8 cellular contexts compared by ENCODE assay signal in genomic region chr11:72112541-72113136, GRCh38. TPM values are rescaled to one million over a fixed set of nuclear protein-coding genes. Genes with fewer than 3 reads are reported as not detected.
A peak's percentile ranks its signal among the peaks of the same experiment; 100 is the strongest.
DNase-seq lines count a peak whose midpoint lies in the region; ATAC-seq and FAIRE-seq lines count a peak whose summit lies in the region.

ANAPC15 (minus strand) TSS chr11:72112695; CDS start chr11:72111276, 1,419 bp downstream.

- CTCF ChIA-PET in activated CD8-positive, alpha-beta memory T cell treated with anti-CD3 and anti-CD28 coated beads, Interleukin-2, amount 10 ng/mL, durations not matched to agents 7 days and 5 days (lab: Charles Lee) = interaction anchor here (0.6 to 2.8 kb wide), 13 partner anchors 10 to 318 kb away, joined by 3 to 11 read pairs (median 4); no protein-coding TSS in a partner anchor

- peak within 1 kb of the TSS; percentile 60 for H3K4ac ChIP-seq in mesendoderm (ENCODE audit: low read depth, low read length)

- H3K79me1 ChIP-seq in mesendoderm (ENCODE audit: low read length) = no peaks in the 10 kb centered on the region

- peak within 1 kb of the TSS; percentile 88 for H4K8ac ChIP-seq in mesendoderm (ENCODE audit: low read depth, low read length)

- H3K4me3 ChIP-seq in endocrine pancreas (ENCODE audit: control insufficient read depth, insufficient read depth, low read length) (peak within 1 kb of the TSS; percentile 60), mesendoderm (ENCODE audit: low read length) (peak within 1 kb of the TSS; percentile 67)

- H3K9me3 ChIP-seq in endocrine pancreas (ENCODE audit: control insufficient read depth, low read length) = no peaks in the 10 kb centered on the region

- FAIRE-seq in HTR-8/SVneo (lab: Jason Lieb, UNC) = peak; percentile 96

- H3K36me3 Mint-ChIP-seq in activated CD8-positive, alpha-beta memory T cell treated with anti-CD3 and anti-CD28 coated beads, Interleukin-2, amount 10 ng/mL, durations not matched to agents 7 days and 5 days = peaks cover 2% of the 10 kb centered on the region

- DNase-seq in COLO668 (lab: John Stamatoyannopoulos, UW; ENCODE audit: unreplicated experiment) (peak; percentile 93), HTR-8/SVneo (ENCODE audit: insufficient read length, low spot score) (peak; percentile 97), NOMO-1 treated with dmso at 0.1 percent for 144 hours (lab: John Stamatoyannopoulos, UW; ENCODE audit: unreplicated experiment) (peak; percentile 97), mesendoderm (peak; percentile 100)
- DNase-seq in activated CD8-positive, alpha-beta memory T cell treated with anti-CD3 and anti-CD28 coated beads, Interleukin-2, amount 10 ng/mL, durations not matched to agents 7 days and 5 days = peak; percentile 100
- DNase-seq in stimulated activated CD8-positive, alpha-beta memory T cell treated with anti-CD3 and anti-CD28 coated beads, Interleukin-15, amount 100 ng/mL, for 1 hour (ENCODE audit: low read depth) = peak; percentile 99

- peak within 1 kb of the TSS; percentile 92 for H3K18ac ChIP-seq in mesendoderm (ENCODE audit: low read length)

- H3K27me3 ChIP-seq in endocrine pancreas (ENCODE audit: control insufficient read depth, insufficient read depth, low read length) (no peaks in the 10 kb centered on the region), mesendoderm (ENCODE audit: insufficient read depth, low read length, poor library complexity) (no peaks in the 10 kb centered on the region)

- peak within 1 kb of the TSS; percentile 93 for H3K4me3 Mint-ChIP-seq in activated CD8-positive, alpha-beta memory T cell treated with anti-CD3 and anti-CD28 coated beads, Interleukin-2, amount 10 ng/mL, durations not matched to agents 7 days and 5 days

- H3K79me2 ChIP-seq in mesendoderm (ENCODE audit: control insufficient read depth, insufficient read depth, low read length) = no peaks in the 10 kb centered on the region

- peaks cover 24% of the 10 kb centered on the region for H3K4me1 Mint-ChIP-seq in activated CD8-positive, alpha-beta memory T cell treated with anti-CD3 and anti-CD28 coated beads, Interleukin-2, amount 10 ng/mL, durations not matched to agents 7 days and 5 days

- H2BK15ac ChIP-seq in mesendoderm (replicated peaks; ENCODE audit: low read depth) = no peak within 1 kb of the TSS

- no CpG with 5 or more reads among the region's 32 CpGs for WGBS in mesendoderm (ENCODE audit: extremely low coverage, insufficient coverage, low lambda C conversion rate)

- peak within 1 kb of the TSS; percentile 85 for H2BK5ac ChIP-seq in mesendoderm (ENCODE audit: low read length)

- H3K23ac ChIP-seq in mesendoderm (ENCODE audit: low read length) = peak within 1 kb of the TSS; percentile 54

- H3K27ac Mint-ChIP-seq in activated CD8-positive, alpha-beta memory T cell treated with anti-CD3 and anti-CD28 coated beads, Interleukin-2, amount 10 ng/mL, durations not matched to agents 7 days and 5 days = peak within 1 kb of the TSS; percentile 98

- H3K27me3 Mint-ChIP-seq in activated CD8-positive, alpha-beta memory T cell treated with anti-CD3 and anti-CD28 coated beads, Interleukin-2, amount 10 ng/mL, durations not matched to agents 7 days and 5 days = no peaks in the 10 kb centered on the region

- peak within 1 kb of the TSS; percentile 94 for H3K4me2 ChIP-seq in mesendoderm (ENCODE audit: low read length)

- no peak within 1 kb of the TSS for H2BK120ac ChIP-seq in mesendoderm (ENCODE audit: low read depth, low read length)

- H4K5ac ChIP-seq in mesendoderm (ENCODE audit: low read length) = peak within 1 kb of the TSS; percentile 60

- peak within 1 kb of the TSS; percentile 79 for H3K9ac ChIP-seq in endocrine pancreas (ENCODE audit: control insufficient read depth, insufficient read depth, low read length)
- peak within 1 kb of the TSS; percentile 92 for H3K9ac ChIP-seq in mesendoderm (ENCODE audit: low read length)

- no peaks in the 10 kb centered on the region for H3K9me3 Mint-ChIP-seq in activated CD8-positive, alpha-beta memory T cell treated with anti-CD3 and anti-CD28 coated beads, Interleukin-2, amount 10 ng/mL, durations not matched to agents 7 days and 5 days (ENCODE audit: low read depth)

- peak; percentile 59 for ATAC-seq in GM21367 (IDR thresholded peaks at IDR 0.05; ENCODE audit: unreplicated experiment)
- ATAC-seq in activated CD8-positive, alpha-beta memory T cell treated with anti-CD3 and anti-CD28 coated beads, Interleukin-2, amount 10 ng/mL, durations not matched to agents 7 days and 5 days = peak; percentile 86

- H3K56ac ChIP-seq in mesendoderm (ENCODE audit: low read length) = peak within 1 kb of the TSS; percentile 96

- H3K4me1 ChIP-seq in endocrine pancreas (ENCODE audit: control insufficient read depth, insufficient read depth, low read length) = no peaks in the 10 kb centered on the region
- H3K4me1 ChIP-seq in mesendoderm (ENCODE audit: control insufficient read depth, low read depth, low read length) = peaks cover 2% of the 10 kb centered on the region

- peak within 1 kb of the TSS; percentile 81 for H3K27ac ChIP-seq in mesendoderm (ENCODE audit: low read depth, low read length)

- H2AK5ac ChIP-seq in mesendoderm (ENCODE audit: low read length) = peak within 1 kb of the TSS; percentile 75

- H3K36me3 ChIP-seq in endocrine pancreas (ENCODE audit: control insufficient read depth, insufficient read depth, low read length) (no peaks in the 10 kb centered on the region), mesendoderm (ENCODE audit: control insufficient read depth, insufficient read depth, low read length) (no peaks in the 10 kb centered on the region)

RNA-seq across cellular contexts. Expression of gene ANAPC15, which starts in this region (rescaled TPM):
- 10 to 100 TPM; 53.8 to 63.6 TPM for total RNA-seq in activated CD8-positive, alpha-beta memory T cell treated with anti-CD3 and anti-CD28 coated beads, Interleukin-2, amount 10 ng/mL, durations not matched to agents 7 days and 5 days
- polyA plus RNA-seq in mesendoderm (2013, experiment 1 of 2) = 96.5 TPM
- polyA plus RNA-seq in mesendoderm (2013, experiment 2 of 2) = 94.0 TPM

Comparison
In these comparisons a context has a peak if more than half of its experiments do, and no peak if none do; other contexts are left out.
1. Peak in every context shown above with its lines: DNase-seq, ATAC-seq, H3K4me3 ChIP-seq and H3K27ac ChIP-seq.